ENCODE assay signal across 12 cellular contexts in genomic region chr1:93679546-93679945, GRCh38. TPM values are rescaled to one million over a fixed set of nuclear protein-coding genes. Genes with fewer than 3 reads are reported as not detected.
DNase-seq lines count a peak whose midpoint lies in the region; ATAC-seq and TF ChIP-seq lines count a peak whose summit lies in the region.
"Had no signal": no experiment of that assay in that cellular context is flagged by ENCODE, and none has a peak within 500 bp of the region (broad histone marks: within the 10 kb centered on the region; RNA-seq: fewer than 3 reads in every experiment).

No MANE protein-coding gene starts in this region.

- peaks cover 17 to 38% of the 10 kb centered on the region in 2 donors for H3K4me1 Mint-ChIP-seq in natural killer cell treated with Interleukin-12 subunit alpha and Interleukin-12 subunit beta and Interleukin-15 and Interleukin-18, amount 100 ng/mL, for 72 hours (ENCODE audit: low read depth in 2 of 2)

- H3K4me3 ChIP-seq in ACC112 (ENCODE audit: low read depth, low read length) (peak overlapping the region; percentile 84), epithelial cell of esophagus (ENCODE audit: low read length) (peak overlapping the region; percentile 1)

- H3K4me3 Mint-ChIP-seq in natural killer cell treated with Interleukin-12 subunit alpha and Interleukin-12 subunit beta and Interleukin-15 and Interleukin-18, amount 100 ng/mL, for 72 hours: peak overlapping the region; percentile 91

- peaks cover 10 to 25% of the 10 kb centered on the region in 2 donors for H3K27me3 Mint-ChIP-seq in natural killer cell treated with Interleukin-12 subunit alpha and Interleukin-12 subunit beta and Interleukin-15 and Interleukin-18, amount 100 ng/mL, for 72 hours

- H3K27ac ChIP-seq in ACC112 (ENCODE audit: low read depth, low read length): peak overlapping the region; percentile 87
- H3K27ac ChIP-seq: HL-60 had no signal

- TF ChIP-seq CTCF in epithelial cell of esophagus (IDR thresholded peaks at IDR 0.05; ENCODE audit: insufficient read depth, low read depth, low read length, missing control alignments): no peak

- no peak for ATAC-seq in natural killer cell treated with Interleukin-12 subunit alpha and Interleukin-12 subunit beta and Interleukin-15 and Interleukin-18, amount 100 ng/mL, for 72 hours
- ATAC-seq in HG03457 (IDR thresholded peaks at IDR 0.05; ENCODE audit: unreplicated experiment) (no peak), GM18520 (IDR thresholded peaks at IDR 0.05; ENCODE audit: unreplicated experiment) (no peak)

- H3K4me1 ChIP-seq in ACC112 (ENCODE audit: control insufficient read depth, insufficient read depth, low read length, unreplicated experiment): peaks cover 52% of the 10 kb centered on the region

- no peak overlapping the region for H3K27ac Mint-ChIP-seq in natural killer cell treated with Interleukin-12 subunit alpha and Interleukin-12 subunit beta and Interleukin-15 and Interleukin-18, amount 100 ng/mL, for 72 hours

- H3K36me3 Mint-ChIP-seq in natural killer cell treated with Interleukin-12 subunit alpha and Interleukin-12 subunit beta and Interleukin-15 and Interleukin-18, amount 100 ng/mL, for 72 hours: no peaks in the 10 kb centered on the region

- CTCF ChIA-PET in HEK293T (lab: Yijun Ruan, JAX): interaction anchor here (0.8 kb wide), 1 partner anchor 11 kb away, joined by 3 read pairs; no protein-coding TSS in a partner anchor

- H2AFZ ChIP-seq in ACC112 (ENCODE audit: low read length, unreplicated experiment): no peak overlapping the region

- no peaks in the 10 kb centered on the region for H3K27me3 ChIP-seq in ACC112 (ENCODE audit: insufficient read depth, low read length)

- POLR2A ChIA-PET in HEK293T (lab: Yijun Ruan, JAX): no interaction called here

- peak; percentile 50 for DNase-seq in LHCN-M2 (ENCODE audit: low read depth)
- no peak for DNase-seq in epithelial cell of esophagus (ENCODE audit: low read depth)
- no peak for DNase-seq in natural killer cell treated with Interleukin-12 subunit alpha and Interleukin-12 subunit beta and Interleukin-15 and Interleukin-18, amount 100 ng/mL, for 72 hours (ENCODE audit: low spot score)
- no peak for DNase-seq in HEK293T (ENCODE audit: extremely low spot score)
- DNase-seq in T1000 (lab: John Stamatoyannopoulos, UW): no peak
- DNase-seq: C1 segment of cervical spinal cord, NCI-H146 had no signal

- no peaks in the 10 kb centered on the region for H3K9me3 Mint-ChIP-seq in natural killer cell treated with Interleukin-12 subunit alpha and Interleukin-12 subunit beta and Interleukin-15 and Interleukin-18, amount 100 ng/mL, for 72 hours
- H3K9me3 Mint-ChIP-seq: central memory CD8-positive, alpha-beta T cell had no signal

- peaks cover 86% of the 10 kb centered on the region for H3K79me2 ChIP-seq in ACC112 (ENCODE audit: control insufficient read depth, insufficient read depth, low read length, unreplicated experiment)

- no peaks in the 10 kb centered on the region for H3K36me3 ChIP-seq in ACC112 (ENCODE audit: insufficient read depth, low read length)

TF ChIP-seq in HEK293T, 16 proteins besides CTCF, POLR2A, EP300 and RAD21:
- TF ChIP-seq HDGF (IDR thresholded peaks at IDR 0.05; ENCODE audit: borderline replicate concordance): no peak
- no peak for TF ChIP-seq NFRKB (IDR thresholded peaks at IDR 0.05)
- TF ChIP-seq SUZ12 (IDR thresholded peaks at IDR 0.05): no peak
- TF ChIP-seq FOXK2 (IDR thresholded peaks at IDR 0.05): no peak
- no peak for TF ChIP-seq FOXM1 (IDR thresholded peaks at IDR 0.05; ENCODE audit: borderline replicate concordance)
- no peak for TF ChIP-seq CTBP1 (IDR thresholded peaks at IDR 0.05; ENCODE audit: borderline replicate concordance)
- no peak for TF ChIP-seq TARDBP (IDR thresholded peaks at IDR 0.05)
- no peak for TF ChIP-seq FOXA1 (IDR thresholded peaks at IDR 0.05)
- TF ChIP-seq ZNF384 (IDR thresholded peaks at IDR 0.05): no peak
- no peak for TF ChIP-seq SP1 (IDR thresholded peaks at IDR 0.05)
- no peak for TF ChIP-seq LEF1 (IDR thresholded peaks at IDR 0.05; ENCODE audit: borderline replicate concordance)
- TF ChIP-seq ELF4 (IDR thresholded peaks at IDR 0.05): no peak
- TF ChIP-seq L3MBTL2 (conservative IDR thresholded peaks at IDR 0.05): no peak
- TF ChIP-seq, protein P1, sequence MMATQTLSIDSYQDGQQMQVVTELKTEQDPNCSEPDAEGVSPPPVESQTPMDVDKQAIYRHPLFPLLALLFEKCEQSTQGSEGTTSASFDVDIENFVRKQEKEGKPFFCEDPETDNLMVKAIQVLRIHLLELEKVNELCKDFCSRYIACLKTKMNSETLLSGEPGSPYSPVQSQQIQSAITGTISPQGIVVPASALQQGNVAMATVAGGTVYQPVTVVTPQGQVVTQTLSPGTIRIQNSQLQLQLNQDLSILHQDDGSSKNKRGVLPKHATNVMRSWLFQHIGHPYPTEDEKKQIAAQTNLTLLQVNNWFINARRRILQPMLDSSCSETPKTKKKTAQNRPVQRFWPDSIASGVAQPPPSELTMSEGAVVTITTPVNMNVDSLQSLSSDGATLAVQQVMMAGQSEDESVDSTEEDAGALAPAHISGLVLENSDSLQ (IDR thresholded peaks at IDR 0.05): no peak
- no peak for TF ChIP-seq BHLHE40 (IDR thresholded peaks at IDR 0.05; ENCODE audit: borderline replicate concordance)

RNA-seq across cellular contexts. Expression of gene BCAR3, which starts 2.1 kb away (rescaled TPM):
- total RNA-seq in LHCN-M2 (2014; rRNA removed): 112 TPM in 2 replicates
- polyA plus RNA-seq in LHCN-M2 (2012): 57.0 TPM
- total RNA-seq in natural killer cell treated with Interleukin-12 subunit alpha and Interleukin-12 subunit beta and Interleukin-15 and Interleukin-18, amount 100 ng/mL, for 72 hours: 10 to 100 TPM; 10.8 to 30.8 TPM
